ENCODE assay signal across 1 cellular context in genomic region chr17:41786227-41787020, GRCh38.
TF ChIP-seq lines count a peak whose summit lies in the region.

TSS of gene JUP (minus strand) at chr17:41786711. CDS start at chr17:41771854, 14,857 bp downstream.

TF ChIP-seq in K562, 482 proteins besides CTCF, POLR2A, EP300 and RAD21 (continued from another document and continues in another):
- TF ChIP-seq E2F6 (IDR thresholded peaks at IDR 0.05; ENCODE audit: borderline replicate concordance in 1 of 2, extremely low read depth in 1 of 2, insufficient read depth in 1 of 2, insufficient read length in 1 of 2, low read depth in 1 of 2, low read length in 1 of 2, poor library complexity in 1 of 2, severe bottlenecking in 1 of 2) (peak in 1 of 2 experiments; percentile 59), ATF6 (CRISPR knock-in tag; IDR thresholded peaks at IDR 0.05) (no peak), ZBTB43 (CRISPR knock-in tag; IDR thresholded peaks at IDR 0.05) (no peak), PTBP1 (IDR thresholded peaks at IDR 0.05; ENCODE audit: low read depth, low read length) (peak; percentile 23; the same call in 1 of the 2 replicates), CREM (IDR thresholded peaks at IDR 0.05; ENCODE audit: low read depth) (peak; percentile 46), ADNP (tag; IDR thresholded peaks at IDR 0.05) (no peak), ZNF76 (CRISPR knock-in tag; IDR thresholded peaks at IDR 0.05; ENCODE audit: borderline replicate concordance) (no peak), MITF (IDR thresholded peaks at IDR 0.05) (0 out of 2 replicates have a peak, but pooled peaks have one; percentile 37), ATF1 (CRISPR knock-in tag; IDR thresholded peaks at IDR 0.05) (no peak), ATF1 (tag; IDR thresholded peaks at IDR 0.05) (peak; percentile 79), FIP1L1 (IDR thresholded peaks at IDR 0.05; ENCODE audit: low read depth, low read length, poor library complexity, severe bottlenecking) (peak; percentile 72), MLX (CRISPR knock-in tag; conservative IDR thresholded peaks at IDR 0.05) (no peak), PTTG1 (tag; IDR thresholded peaks at IDR 0.05; ENCODE audit: low read depth) (no peak), IRF9 (tag; IDR thresholded peaks at IDR 0.05) (no peak), PRMT5 (CRISPR knock-in tag; IDR thresholded peaks at IDR 0.05) (no peak), RCOR1 (IDR thresholded peaks at IDR 0.05; ENCODE audit: borderline replicate concordance in 1 of 2, low read depth in 2 of 2, low read length in 2 of 2) (no peak; a peak in 1 of 4 replicates), CXXC5 (CRISPR knock-in tag; IDR thresholded peaks at IDR 0.05) (peak; percentile 77), FOXJ3 (CRISPR knock-in tag; IDR thresholded peaks at IDR 0.05) (no peak), ZNF324 (CRISPR knock-in tag; IDR thresholded peaks at IDR 0.05) (no peak), SREBF2 (CRISPR knock-in tag; IDR thresholded peaks at IDR 0.05) (no peak), MBD1 (CRISPR knock-in tag; IDR thresholded peaks at IDR 0.05) (no peak), SAP30 (IDR thresholded peaks at IDR 0.05; ENCODE audit: borderline replicate concordance, insufficient read depth, low read depth, low read length, poor library complexity, severe bottlenecking) (no peak), CHD4 (IDR thresholded peaks at IDR 0.05; ENCODE audit: insufficient read depth, insufficient replicate concordance, low read depth, low read length, poor library complexity, severe bottlenecking) (no peak), ZBTB40 (IDR thresholded peaks at IDR 0.05) (peak; percentile 10; the same call in 1 of the 2 replicates), ZBTB40 (CRISPR knock-in tag; IDR thresholded peaks at IDR 0.05) (no peak), HSF4 (CRISPR knock-in tag; IDR thresholded peaks at IDR 0.05; ENCODE audit: borderline replicate concordance) (no peak), BHLHE40 (IDR thresholded peaks at IDR 0.05; ENCODE audit: low read length) (peak; percentile 54; the same call in 1 of the 2 replicates), SOX6 (IDR thresholded peaks at IDR 0.05) (no peak), DLX4 (CRISPR knock-in tag; IDR thresholded peaks at IDR 0.05) (no peak), DDX20 (tag; IDR thresholded peaks at IDR 0.05; ENCODE audit: low read depth) (no peak), EHMT2 (IDR thresholded peaks at IDR 0.05) (no peak), NFYB (IDR thresholded peaks at IDR 0.05; ENCODE audit: extremely low read depth, insufficient read length) (peak; percentile 75), RBM39 (optimal IDR thresholded peaks at IDR 0.05; ENCODE audit: low read depth, low read length) (no peak), E2F3 (CRISPR knock-in tag; IDR thresholded peaks at IDR 0.05) (no peak; the same call in 1 of the 2 replicates), SMARCE1 (IDR thresholded peaks at IDR 0.05) (no peak), KLF6 (CRISPR knock-in tag; IDR thresholded peaks at IDR 0.05; ENCODE audit: borderline replicate concordance) (no peak), RBFOX2 (IDR thresholded peaks at IDR 0.05; ENCODE audit: low read depth, low read length) (peak; percentile 98), PATZ1 (CRISPR knock-in tag; IDR thresholded peaks at IDR 0.05; ENCODE audit: borderline replicate concordance) (no peak), RFX5 (IDR thresholded peaks at IDR 0.05; ENCODE audit: low read depth, low read length) (no peak), SLC30A9 (CRISPR knock-in tag; IDR thresholded peaks at IDR 0.05) (no peak), ARNT (IDR thresholded peaks at IDR 0.05) (no peak)
